Comparison of ENCODE assay signal across 8 cellular contexts in the genomic region with DNA sequence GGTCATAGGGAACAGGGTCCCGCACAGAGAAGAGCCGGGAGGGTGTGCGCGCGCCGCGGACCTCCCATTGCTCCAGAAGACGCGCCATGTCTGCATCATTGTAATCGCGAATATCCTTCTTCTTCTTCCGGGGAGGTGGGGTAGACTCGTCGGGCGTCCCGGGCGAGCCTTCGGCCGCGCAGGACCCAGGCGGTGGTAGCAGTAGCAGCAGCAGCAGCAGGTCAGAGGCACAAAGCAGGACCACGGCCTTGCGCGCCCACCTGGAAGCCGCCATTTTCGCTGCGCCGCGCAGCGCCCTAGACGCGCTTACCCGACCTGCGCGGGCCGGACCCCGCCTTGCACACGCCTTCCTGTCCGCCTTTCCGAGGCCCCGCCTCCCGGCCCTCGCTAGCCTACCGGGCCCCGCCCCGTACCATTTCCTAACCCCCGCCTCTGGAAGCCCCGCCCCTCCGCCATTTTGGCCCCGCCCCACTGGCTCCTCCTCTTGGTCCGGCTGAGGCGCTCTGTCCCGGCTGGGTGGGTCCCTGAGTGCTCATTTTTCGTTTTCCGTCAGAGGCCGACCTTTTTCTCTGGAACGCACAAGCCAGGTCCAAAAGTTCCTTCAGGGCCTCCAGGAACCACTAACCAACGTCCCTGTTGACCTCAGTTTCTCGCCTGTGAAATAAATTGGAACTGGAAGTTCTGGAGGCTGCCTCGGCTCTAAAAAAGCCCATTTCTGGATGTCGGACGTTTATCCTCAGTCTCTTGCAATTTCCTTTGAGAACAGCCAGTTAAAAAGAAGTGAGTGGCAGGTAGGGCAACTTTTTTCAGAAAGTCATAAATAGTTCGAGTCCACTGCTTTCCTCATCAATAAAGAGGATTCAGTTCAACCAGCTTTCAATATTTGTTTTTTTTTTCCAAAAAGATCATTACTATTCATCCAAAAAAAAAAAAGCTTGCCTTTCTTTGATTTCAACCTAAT. TPM values are rescaled to one million over a fixed set of nuclear protein-coding genes. Genes with fewer than 3 reads are reported as not detected.
DNase-seq lines count a peak whose midpoint lies in the region; ATAC-seq and TF ChIP-seq lines count a peak whose summit lies in the region.

A gene (minus strand): TSS at position 302 of the 961 bp plus-strand sequence. CDS start 28 bp downstream, at position 274.

- H3K4me3 ChIP-seq in colonic mucosa, result peak within 1 kb of the TSS; percentile 96

- peaks cover 24% of the 10 kb centered on the region for H3K36me3 Mint-ChIP-seq in activated CD4-positive, alpha-beta T cell treated with anti-CD3 and anti-CD28 coated beads, Interleukin-2, amount 10 ng/mL, durations not matched to agents 24 days and 14 days (ENCODE audit: low read depth)

- H3K4me3 Mint-ChIP-seq in activated CD4-positive, alpha-beta T cell treated with anti-CD3 and anti-CD28 coated beads, Interleukin-2, amount 10 ng/mL, durations not matched to agents 24 days and 14 days, result peak within 1 kb of the TSS; percentile 98

- H3K27ac ChIP-seq in colonic mucosa, result peak within 1 kb of the TSS; percentile 94

- H3K27me3 Mint-ChIP-seq in activated CD4-positive, alpha-beta T cell treated with anti-CD3 and anti-CD28 coated beads, Interleukin-2, amount 10 ng/mL, durations not matched to agents 24 days and 14 days, result no peaks in the 10 kb centered on the region

- peaks cover 14% of the 10 kb centered on the region for H3K4me1 ChIP-seq in colonic mucosa

- peak within 1 kb of the TSS; percentile 96 for H3K27ac Mint-ChIP-seq in activated CD4-positive, alpha-beta T cell treated with anti-CD3 and anti-CD28 coated beads, Interleukin-2, amount 10 ng/mL, durations not matched to agents 24 days and 14 days

- no peaks in the 10 kb centered on the region for H3K9me3 Mint-ChIP-seq in activated CD4-positive, alpha-beta T cell treated with anti-CD3 and anti-CD28 coated beads, Interleukin-2, amount 10 ng/mL, durations not matched to agents 24 days and 14 days

- H3K4me1 Mint-ChIP-seq in activated CD4-positive, alpha-beta T cell treated with anti-CD3 and anti-CD28 coated beads, Interleukin-2, amount 10 ng/mL, durations not matched to agents 24 days and 14 days, result peaks cover 50% of the 10 kb centered on the region

- ATAC-seq in GM19351 (IDR thresholded peaks at IDR 0.05; ENCODE audit: unreplicated experiment) (peak; percentile 94), HG03520 (IDR thresholded peaks at IDR 0.05; ENCODE audit: unreplicated experiment) (peak; percentile 95), left colon (peak; percentile 98)

- no peaks in the 10 kb centered on the region for H3K27me3 ChIP-seq in colonic mucosa

- peak; percentile 79 to 97 (median 94) for DNase-seq in C1 segment of cervical spinal cord (lab: John Stamatoyannopoulos, UW)
- peak; percentile 94 for DNase-seq in NCI-H526 treated with DMSO at 0.1 percent for 48 hours (lab: John Stamatoyannopoulos, UW)
- DNase-seq in activated CD4-positive, alpha-beta T cell treated with anti-CD3 and anti-CD28 coated beads, Interleukin-2, amount 10 ng/mL, durations not matched to agents 24 days and 14 days, result peak; percentile 98
- DNase-seq in colonic mucosa, result peak; percentile 100
- DNase-seq in left colon, result peak; percentile 97 to 100
- peak; percentile 98 to 99 for DNase-seq in stimulated activated CD4-positive, alpha-beta T cell treated with anti-CD3 and anti-CD28 coated beads, Interleukin-1b, Interleukin-23, amount 100 ng/mL, for 4 hours (ENCODE audit: low read depth in 2 of 2)

- no peaks in the 10 kb centered on the region for H3K36me3 ChIP-seq in colonic mucosa

- H3K9ac ChIP-seq in colonic mucosa (ENCODE audit: low read depth in 2 of 2, low read length in 2 of 2), result peak within 1 kb of the TSS; percentile 75 to 96

- no peak for TF ChIP-seq CTCF in colonic mucosa (IDR thresholded peaks at IDR 0.05)

- H3K9me3 ChIP-seq in colonic mucosa, result no peaks in the 10 kb centered on the region

- intact Hi-C loops in activated CD4-positive, alpha-beta T cell treated with anti-CD3 and anti-CD28 coated beads, Interleukin-2, amount 10 ng/mL, durations not matched to agents 24 days and 14 days (cut with micrococcal nuclease), result loop anchor here (1.0 to 10.0 kb wide), 2 partner anchors 11 to 1055 kb away; a partner anchor contains a TSS
- intact Hi-C loops in colonic mucosa (cut with DNase I) (loop anchor here (5.0 kb wide), 1 partner anchor 278 kb away; no protein-coding TSS in a partner anchor), left colon (cut with DNase I, micrococcal nuclease) (loop anchor here in 1 of 2 donors (10.0 kb wide), 1 partner anchor 115 kb away; no protein-coding TSS in a partner anchor)

RNA-seq across cellular contexts. Expression of the gene that starts here (rescaled TPM):
- 27.1 and 27.6 TPM in 2 replicates for total RNA-seq in activated CD4-positive, alpha-beta T cell treated with anti-CD3 and anti-CD28 coated beads, Interleukin-2, amount 10 ng/mL, durations not matched to agents 24 days and 14 days
- total RNA-seq in colonic mucosa, result 10 to 100 TPM; 20.4 to 26.1 TPM
- total RNA-seq in left colon, result 10 to 100 TPM; 21.2 TPM

Comparison
In these comparisons a context has a peak if more than half of its experiments do, and no peak if none do; other contexts are left out.
1. Peak in every context shown above with its lines: DNase-seq, ATAC-seq, H3K4me3 ChIP-seq and H3K27ac ChIP-seq.